Comparison of ENCODE assay signal across 27 cellular contexts in the genomic region with DNA sequence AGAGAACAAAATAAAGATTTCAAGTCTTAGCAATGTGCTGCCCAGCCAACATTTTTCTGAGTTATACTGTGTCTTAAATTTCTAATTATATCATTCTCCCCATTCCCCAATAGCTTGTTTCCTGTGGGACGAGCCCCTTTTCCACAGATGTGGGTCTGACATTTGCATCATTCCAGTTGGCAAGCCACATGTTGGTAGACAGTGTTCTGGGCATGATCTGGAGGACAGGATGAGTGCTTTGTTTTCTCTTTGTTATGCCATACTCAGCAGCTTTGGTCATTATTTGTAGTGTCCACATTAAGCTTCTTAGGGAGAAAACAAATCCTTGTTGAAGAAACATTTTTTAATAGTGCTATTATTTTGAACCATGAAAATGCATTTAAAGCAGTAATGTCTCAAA. TPM values are rescaled to one million over a fixed set of nuclear protein-coding genes. Genes with fewer than 3 reads are reported as not detected.
DNase-seq lines count a peak whose midpoint lies in the region; ATAC-seq and TF ChIP-seq lines count a peak whose summit lies in the region.
"Had no signal": no experiment of that assay in that cellular context is flagged by ENCODE, and none has a peak within 500 bp of the region (broad histone marks: within the 10 kb centered on the region; RNA-seq: fewer than 3 reads in every experiment).

No MANE protein-coding gene starts in this region.

- TF ChIP-seq CTCF in IMR-90 (conservative IDR thresholded peaks at IDR 0.05; ENCODE audit: low read depth, low read length) (no peak), fibroblast of villous mesenchyme (IDR thresholded peaks at IDR 0.05; ENCODE audit: insufficient read depth, low read depth, low read length) (no peak), smooth muscle cell (IDR thresholded peaks at IDR 0.05; ENCODE audit: borderline replicate concordance, insufficient read depth, poor library complexity, severe bottlenecking) (no peak)

- peak overlapping the region; percentile 63; the same call in 1 of the 3 replicates for H2BK15ac ChIP-seq in IMR-90 (ENCODE audit: low read depth, low read length)

- H3K14ac ChIP-seq in IMR-90 (replicated peaks; ENCODE audit: low read depth, low read length): no peak overlapping the region

- H4K8ac ChIP-seq in IMR-90 (ENCODE audit: low read depth in 2 of 2, low read length in 2 of 2): peak overlapping the region; percentile 6 to 13; a peak in 2 of 4 replicates

- peak overlapping the region; percentile 53 for H3K4ac ChIP-seq in IMR-90 (ENCODE audit: low read depth, low read length)

- H3K36me3 ChIP-seq in IMR-90 (ENCODE audit: control insufficient read depth, insufficient read depth, low read length) (no peaks in the 10 kb centered on the region), muscle layer of duodenum (ENCODE audit: control insufficient read depth in 1 of 2, insufficient read depth in 2 of 2, low read length in 2 of 2) (no peaks in the 10 kb centered on the region), smooth muscle cell (ENCODE audit: low read depth) (no peaks in the 10 kb centered on the region)
- no peaks in the 10 kb centered on the region for H3K36me3 ChIP-seq in effector memory CD4-positive, alpha-beta T cell (ENCODE audit: control insufficient read depth, insufficient read depth, low read length)
- H3K36me3 ChIP-seq: BE2C, HAP-1 had no signal

- no peaks in the 10 kb centered on the region for H3K79me1 ChIP-seq in IMR-90 (ENCODE audit: low read depth in 1 of 2, low read length in 2 of 2)

- no peak for TF ChIP-seq POLR2A in IMR-90 (IDR thresholded peaks at IDR 0.05; ENCODE audit: low read depth, low read length)

- dilution Hi-C loops in IMR-90 (cut with HindIII; ENCODE audit: low sequenced_read_pairs, unreplicated experiment): no loop called here

- H3K9ac ChIP-seq in IMR-90 (ENCODE audit: low read depth, low read length) (no peak overlapping the region; the same call in 1 of the 2 replicates), smooth muscle cell (ENCODE audit: low read depth) (no peak overlapping the region)

- POLR2A ChIA-PET in IMR-90 (lab: Charles Lee; ENCODE audit: unreplicated experiment): interaction anchor here (0.6 kb wide), 1 partner anchor 802 kb away, joined by 3 read pairs; no protein-coding TSS in a partner anchor

- H4K5ac ChIP-seq in IMR-90 (ENCODE audit: low read depth, low read length): peak overlapping the region; percentile 65

- no peak overlapping the region for H3K56ac ChIP-seq in IMR-90 (ENCODE audit: extremely low read depth, insufficient read depth, low read length)

- H3K79me2 ChIP-seq in smooth muscle cell (ENCODE audit: low read depth): no peaks in the 10 kb centered on the region

- H3K23ac ChIP-seq in IMR-90 (ENCODE audit: low read depth, low read length): no peak overlapping the region; the same call in 1 of the 2 replicates

- TF ChIP-seq RAD21 in IMR-90 (IDR thresholded peaks at IDR 0.05; ENCODE audit: low read length): no peak

- ATAC-seq in IMR-90 (ENCODE audit: low read depth): no peak; the same call in 1 of the 2 replicates
- ATAC-seq in HG03139 (IDR thresholded peaks at IDR 0.05; ENCODE audit: unreplicated experiment): no peak
- no peak for ATAC-seq in GM19467 (IDR thresholded peaks at IDR 0.05; ENCODE audit: unreplicated experiment)
- ATAC-seq in GM18858 (IDR thresholded peaks at IDR 0.05; ENCODE audit: unreplicated experiment): no peak

- peak overlapping the region; percentile 89 for H3K18ac ChIP-seq in IMR-90 (ENCODE audit: low read depth, low read length)

- in situ Hi-C loops in IMR-90 (cut with MboI; ENCODE audit: low sequenced_read_pairs): loop anchor here (10.0 kb wide), 1 partner anchor 615 kb away; no protein-coding TSS in a partner anchor

- WGBS in IMR-90 (ENCODE audit: extremely low coverage in 2 of 2, insufficient read length in 1 of 2), 2 experiments: no CpG with 5 or more reads among the region's 1 CpG
- WGBS in smooth muscle cell (ENCODE audit: low lambda C conversion rate): 79% methylated on average over 1 of the region's 1 CpG

- H3K9me1 ChIP-seq in IMR-90 (ENCODE audit: insufficient read depth, low read length): peaks cover 6% of the 10 kb centered on the region

- no peaks in the 10 kb centered on the region for H3K9me3 ChIP-seq in IMR-90 (ENCODE audit: control insufficient read depth, insufficient read depth, low read length)
- H3K9me3 ChIP-seq in muscle layer of duodenum (ENCODE audit: control insufficient read depth in 1 of 2, low read length in 2 of 2): no peaks in the 10 kb centered on the region
- H3K9me3 ChIP-seq in smooth muscle cell (replicated peaks; ENCODE audit: low read depth): no peaks in the 10 kb centered on the region
- H3K9me3 ChIP-seq in effector memory CD4-positive, alpha-beta T cell (ENCODE audit: control insufficient read depth, low read length): no peaks in the 10 kb centered on the region
- H3K9me3 ChIP-seq: BE2C, HAP-1, left ventricle myocardium inferior, tibial artery had no signal

- CTCF ChIA-PET in IMR-90 (lab: Yijun Ruan, JAX): no interaction called here

- BruUV-seq in IMR-90 (replicated peaks; lab: Mats Ljungman, UMichigan): no TSS peak

- H3K27me3 ChIP-seq in IMR-90 (ENCODE audit: control insufficient read depth, insufficient read depth, low read length) (peaks cover 9% of the 10 kb centered on the region), muscle layer of duodenum (ENCODE audit: low read depth, low read length) (no peaks in the 10 kb centered on the region), smooth muscle cell (ENCODE audit: low read depth) (peaks cover 14% of the 10 kb centered on the region)
- H3K27me3 ChIP-seq in effector memory CD4-positive, alpha-beta T cell (replicated peaks; ENCODE audit: control insufficient read depth, insufficient read depth, low read length, poor library complexity, severe bottlenecking): no peaks in the 10 kb centered on the region
- H3K27me3 ChIP-seq: BE2C, tibial artery had no signal

- intact Hi-C loops in IMR-90 (cut with micrococcal nuclease): loop anchor here (2.0 to 10.0 kb wide), 5 partner anchors 55 to 905 kb away; no protein-coding TSS in a partner anchor

- H2BK20ac ChIP-seq in IMR-90 (ENCODE audit: low read depth, low read length): peak overlapping the region; percentile 44

- no peak overlapping the region for H2AK9ac ChIP-seq in IMR-90 (replicated peaks; ENCODE audit: low read depth, low read length, poor library complexity)

- H3K4me1 ChIP-seq in IMR-90 (ENCODE audit: control insufficient read depth, insufficient read depth, low read length) (peaks cover 21% of the 10 kb centered on the region), muscle layer of duodenum (ENCODE audit: control insufficient read depth in 1 of 2, insufficient read depth in 2 of 2, low read length in 2 of 2) (peaks cover 0 to 39% of the 10 kb centered on the region in 2 donors), smooth muscle cell (ENCODE audit: low read depth) (peaks cover 7% of the 10 kb centered on the region)
- H3K4me1 ChIP-seq in effector memory CD4-positive, alpha-beta T cell (ENCODE audit: control insufficient read depth, insufficient read depth, low read length, poor library complexity, severe bottlenecking): no peaks in the 10 kb centered on the region
- H3K4me1 ChIP-seq: BE2C, HAP-1, left ventricle myocardium inferior had no signal

- no peak for DNase-seq in IMR-90
- DNase-seq in fibroblast of villous mesenchyme (ENCODE audit: low read depth): peak; percentile 54
- no peak for DNase-seq in smooth muscle cell (lab: John Stamatoyannopoulos, UW; ENCODE audit: unreplicated experiment)
- no peak for DNase-seq in effector memory CD4-positive, alpha-beta T cell
- DNase-seq: activated CD4-positive, alpha-beta T cell treated with anti-CD3 and anti-CD28 coated beads for 48 hours; activated CD8-positive, alpha-beta memory T cell treated with anti-CD3 and anti-CD28 coated beads for 24 hours; activated gamma-delta T cell treated with Interleukin-2 at 50 U/mL for 16 hours; activated T-cell treated with anti-CD3 and anti-CD28 coated beads, Interleukin-2, amount 50 U/mL, for 1 hour; BE2C; CD8-positive, alpha-beta memory T cell; central memory CD4-positive, alpha-beta T cell; KG1; left ventricle myocardium inferior; MM.1S; NCI-H1417 treated with DMSO at 0.1 percent for 48 hours; NCI-H2081; posterior cingulate gyrus; tibial artery had no signal

- H2BK5ac ChIP-seq in IMR-90 (ENCODE audit: low read depth, low read length, poor library complexity, severe bottlenecking): peak overlapping the region; percentile 40

- H2BK120ac ChIP-seq in IMR-90 (ENCODE audit: low read depth, low read length): peak overlapping the region; percentile 48

- no peaks in the 10 kb centered on the region for H4K20me1 ChIP-seq in IMR-90 (ENCODE audit: insufficient read depth, low read length)
- no peaks in the 10 kb centered on the region for H4K20me1 ChIP-seq in smooth muscle cell (ENCODE audit: low read depth)

- H2AFZ ChIP-seq in IMR-90 (replicated peaks; ENCODE audit: low read length, poor library complexity): no peak overlapping the region
- H2AFZ ChIP-seq in smooth muscle cell (ENCODE audit: low read depth): no peak overlapping the region

- H4K91ac ChIP-seq in IMR-90 (ENCODE audit: insufficient read depth, low read depth, low read length): peak overlapping the region; percentile 72

- H3F3A ChIP-seq in smooth muscle cell (ENCODE audit: low read depth): peaks cover 13% of the 10 kb centered on the region

- H3K4me3 ChIP-seq in IMR-90 (ENCODE audit: insufficient read depth, low read depth, low read length) (no peak overlapping the region), fibroblast of villous mesenchyme (ENCODE audit: low read depth, low read length) (no peak overlapping the region), muscle layer of duodenum (ENCODE audit: low read depth in 1 of 2, low read length in 2 of 2) (peak overlapping the region in 1 of 2 donors; percentile 10), smooth muscle cell (no peak overlapping the region)
- no peak overlapping the region for H3K4me3 ChIP-seq in effector memory CD4-positive, alpha-beta T cell (ENCODE audit: insufficient read depth, low read depth, low read length, poor library complexity, severe bottlenecking)
- H3K4me3 ChIP-seq: HAP-1, left ventricle myocardium inferior, tibial artery had no signal

- H2AK5ac ChIP-seq in IMR-90 (ENCODE audit: low read depth, low read length): peak overlapping the region; percentile 21

- peak overlapping the region; percentile 64; the same call in 1 of the 2 replicates for H3K4me2 ChIP-seq in IMR-90 (ENCODE audit: low read depth, low read length)
- H3K4me2 ChIP-seq in smooth muscle cell: peak overlapping the region; percentile 74

- peak overlapping the region; percentile 68; the same call in 1 of the 2 replicates for H3K27ac ChIP-seq in IMR-90 (ENCODE audit: insufficient read depth, low read length)
- peak overlapping the region; percentile 84 for H3K27ac ChIP-seq in muscle layer of duodenum (ENCODE audit: low read length)
- peak overlapping the region; percentile 84 for H3K27ac ChIP-seq in smooth muscle cell (ENCODE audit: low read depth)
- no peak overlapping the region for H3K27ac ChIP-seq in effector memory CD4-positive, alpha-beta T cell (ENCODE audit: insufficient read depth, low read length, poor library complexity, severe bottlenecking)
- H3K27ac ChIP-seq: left ventricle myocardium inferior, RWPE1, tibial artery, VCaP had no signal

RNA-seq across cellular contexts. Expression of gene MTARC1, which starts 32.9 kb away (rescaled TPM):
- total RNA-seq in IMR-90 (2012; rRNA removed) (0.18 and 0.28 TPM in 2 replicates), fibroblast of villous mesenchyme (1.7 and 2.3 TPM in 2 replicates), smooth muscle cell (0.18 and 2.3 TPM in 2 replicates)
- polyA plus RNA-seq in IMR-90 (2012; rRNA removed) (0.55 and 0.72 TPM in 2 replicates), smooth muscle cell (0.28 and 0.83 TPM in 2 replicates)
- polyA plus RNA-seq in IMR-90 (2012; cell fraction: cytosol; rRNA removed): 0.05 and 0.16 TPM in 2 replicates
- 0.09 and 0.33 TPM in 2 replicates for polyA plus RNA-seq in IMR-90 (2012; cell fraction: nucleus; rRNA removed; ENCODE audit: low replicate concordance)
- total RNA-seq: CD8-positive, alpha-beta memory T cell; OCI-LY7; T-helper 2 cell treated with Interferon-gamma antibody and Interleukin-4, amounts not matched to agents 100 ng/mL and 5 ng/mL, for 36 hours had no signal
- polyA plus RNA-seq: CD8-positive, alpha-beta memory T cell had no signal

RNA-seq across cellular contexts. Expression of gene HLX, which starts 59.6 kb away (rescaled TPM):
- 3.9 and 4.3 TPM in 2 replicates for total RNA-seq in IMR-90 (2012; rRNA removed)
- polyA plus RNA-seq in IMR-90 (2012; rRNA removed): 5.9 and 6.1 TPM in 2 replicates
- 8.2 and 12.8 TPM in 2 replicates for polyA plus RNA-seq in IMR-90 (2012; cell fraction: cytosol; rRNA removed)
- polyA plus RNA-seq in IMR-90 (2012; cell fraction: nucleus; rRNA removed; ENCODE audit: low replicate concordance): 8.7 and 9.6 TPM in 2 replicates
- total RNA-seq in fibroblast of villous mesenchyme: 8.7 and 19.9 TPM in 2 replicates
- 0.58 and 3.2 TPM in 2 replicates for total RNA-seq in smooth muscle cell
- polyA plus RNA-seq in smooth muscle cell: 2.5 and 4.0 TPM in 2 replicates
- total RNA-seq: CD8-positive, alpha-beta memory T cell; OCI-LY7 had no signal
- polyA plus RNA-seq: CD8-positive, alpha-beta memory T cell had no signal
